In the genomic region with DNA sequence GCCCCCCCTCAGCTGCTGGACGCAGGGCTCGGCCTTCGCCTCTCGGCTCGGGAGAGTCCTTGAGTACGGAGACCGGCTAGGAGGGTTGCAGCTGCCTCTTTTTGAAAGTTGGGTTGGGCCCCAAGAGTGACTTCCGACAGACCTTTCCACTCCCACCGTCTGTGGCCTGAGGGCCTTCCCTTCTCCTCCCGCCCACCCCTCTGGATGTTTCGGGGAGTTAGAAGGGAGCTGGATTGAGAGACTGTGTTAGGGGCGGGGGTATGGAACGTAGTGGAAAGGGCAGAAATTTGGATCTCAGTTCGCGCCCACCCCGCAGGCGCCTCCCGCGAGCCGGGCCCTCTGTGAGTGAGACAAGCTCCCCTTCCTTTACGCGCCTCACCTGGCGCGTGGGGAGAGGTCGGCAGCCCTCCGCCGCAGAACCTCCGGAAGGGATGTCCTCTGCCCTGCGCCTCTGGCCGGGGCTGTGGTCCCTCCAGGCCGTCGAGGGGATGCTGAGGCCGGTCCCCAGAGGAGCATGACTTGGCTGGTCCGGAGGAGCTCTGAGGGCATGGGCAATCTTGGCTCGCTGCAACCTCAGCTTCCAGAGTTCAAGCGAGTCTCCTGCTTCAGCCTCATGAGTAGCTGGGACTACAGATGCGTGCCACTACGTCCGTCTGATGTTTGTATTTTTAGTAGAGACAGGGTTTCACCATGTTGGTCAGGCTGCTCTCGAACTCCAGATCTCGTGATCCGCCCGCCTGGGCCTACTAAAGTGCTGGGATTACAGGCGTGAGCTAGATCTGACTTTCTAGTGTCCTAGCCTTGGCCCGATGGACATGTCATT, we compare ENCODE assay signal across 7 cellular contexts. TPM values are rescaled to one million over a fixed set of nuclear protein-coding genes. Genes with fewer than 3 reads are reported as not detected.
DNase-seq lines count a peak whose midpoint lies in the region; ATAC-seq and TF ChIP-seq lines count a peak whose summit lies in the region.

No MANE protein-coding gene starts in this region.

- H3K9me3 ChIP-seq in adipocyte (ENCODE audit: control insufficient read depth, low read length) (no peaks in the 10 kb centered on the region), hepatocyte (ENCODE audit: low read depth) (no peaks in the 10 kb centered on the region), skeletal muscle tissue (ENCODE audit: control insufficient read depth in 3 of 3, low read length in 3 of 3) (no peaks in the 10 kb centered on the region)

- H3K4me2 ChIP-seq in hepatocyte: peak overlapping the region; percentile 88

- no peaks in the 10 kb centered on the region for H3K27me3 ChIP-seq in adipocyte (replicated peaks; ENCODE audit: control insufficient read depth, insufficient read depth, low read length)
- H3K27me3 ChIP-seq in hepatocyte: no peaks in the 10 kb centered on the region
- H3K27me3 ChIP-seq in skeletal muscle tissue (ENCODE audit: control insufficient read depth in 3 of 3, insufficient read depth in 3 of 3, low read length in 3 of 3): no peaks in the 10 kb centered on the region

- H3K9ac ChIP-seq in adipocyte (ENCODE audit: low read length) (peak overlapping the region; percentile 94), skeletal muscle tissue (ENCODE audit: low read depth in 1 of 3, low read length in 3 of 3) (peak overlapping the region; percentile 89 to 92 (median 89))

- peak overlapping the region; percentile 97 for H2AFZ ChIP-seq in hepatocyte

- H3K36me3 ChIP-seq in adipocyte (ENCODE audit: control insufficient read depth, insufficient read depth, low read length, severe bottlenecking): peaks cover 16% of the 10 kb centered on the region
- H3K36me3 ChIP-seq in hepatocyte (replicated peaks; ENCODE audit: insufficient read depth, low read depth): no peaks in the 10 kb centered on the region
- peaks cover 13 to 26% (median 20%) of the 10 kb centered on the region in 3 donors for H3K36me3 ChIP-seq in skeletal muscle tissue (ENCODE audit: control insufficient read depth in 3 of 3, insufficient read depth in 3 of 3, low read length in 3 of 3)

- WGBS in hepatocyte (ENCODE audit: low lambda C conversion rate, missing lambda C conversion rate): 47% methylated on average over 36 of the region's 45 CpGs

- peak; percentile 46 for ATAC-seq in GM18511 (IDR thresholded peaks at IDR 0.05; ENCODE audit: unreplicated experiment)
- peak; percentile 28 for ATAC-seq in HG02840 (IDR thresholded peaks at IDR 0.05; ENCODE audit: low FRiP score, unreplicated experiment)

- peaks cover 52% of the 10 kb centered on the region for H3K79me2 ChIP-seq in hepatocyte

- TF ChIP-seq CTCF in hepatocyte (IDR thresholded peaks at IDR 0.05; ENCODE audit: poor library complexity): no peak

- peak overlapping the region; percentile 99 for H3K27ac ChIP-seq in hepatocyte
- peak overlapping the region; percentile 95 for H3K27ac ChIP-seq in skeletal muscle tissue (ENCODE audit: low read depth, low read length)

- peak; percentile 49 for DNase-seq in RPMI8226
- no peak for DNase-seq in adipocyte (ENCODE audit: low read depth)
- no peak for DNase-seq in hepatocyte (ENCODE audit: low spot score)
- no peak for DNase-seq in OCI-M2 (lab: John Stamatoyannopoulos, UW; ENCODE audit: unreplicated experiment)

- peaks cover 6% of the 10 kb centered on the region for H4K20me1 ChIP-seq in hepatocyte (ENCODE audit: insufficient read depth, poor library complexity, severe bottlenecking)

- H3K9me2 ChIP-seq in hepatocyte (replicated peaks; ENCODE audit: insufficient read depth): no peaks in the 10 kb centered on the region

- peaks cover 53% of the 10 kb centered on the region for H3K4me1 ChIP-seq in adipocyte (ENCODE audit: control insufficient read depth, insufficient read depth, low read length)
- peaks cover 45% of the 10 kb centered on the region for H3K4me1 ChIP-seq in hepatocyte (ENCODE audit: insufficient read depth)
- peaks cover 38 to 48% (median 38%) of the 10 kb centered on the region in 3 donors for H3K4me1 ChIP-seq in skeletal muscle tissue (ENCODE audit: control insufficient read depth in 3 of 3, insufficient read depth in 3 of 3, low read length in 3 of 3)

- H3K4me3 ChIP-seq in adipocyte (ENCODE audit: low read length): peak overlapping the region; percentile 87
- peak overlapping the region; percentile 80 for H3K4me3 ChIP-seq in hepatocyte
- H3K4me3 ChIP-seq in skeletal muscle tissue (ENCODE audit: low read length in 3 of 3): peak overlapping the region; percentile 79 to 86 (median 84)

RNA-seq across cellular contexts. Expression of a gene that starts 15.9 kb away (rescaled TPM):
- total RNA-seq in hepatocyte: 5.1 and 6.2 TPM in 2 replicates
- polyA plus RNA-seq in hepatocyte: 10.2 and 12.4 TPM in 2 replicates
- 2.6 TPM for total RNA-seq in skeletal muscle tissue
